In the genomic region with DNA sequence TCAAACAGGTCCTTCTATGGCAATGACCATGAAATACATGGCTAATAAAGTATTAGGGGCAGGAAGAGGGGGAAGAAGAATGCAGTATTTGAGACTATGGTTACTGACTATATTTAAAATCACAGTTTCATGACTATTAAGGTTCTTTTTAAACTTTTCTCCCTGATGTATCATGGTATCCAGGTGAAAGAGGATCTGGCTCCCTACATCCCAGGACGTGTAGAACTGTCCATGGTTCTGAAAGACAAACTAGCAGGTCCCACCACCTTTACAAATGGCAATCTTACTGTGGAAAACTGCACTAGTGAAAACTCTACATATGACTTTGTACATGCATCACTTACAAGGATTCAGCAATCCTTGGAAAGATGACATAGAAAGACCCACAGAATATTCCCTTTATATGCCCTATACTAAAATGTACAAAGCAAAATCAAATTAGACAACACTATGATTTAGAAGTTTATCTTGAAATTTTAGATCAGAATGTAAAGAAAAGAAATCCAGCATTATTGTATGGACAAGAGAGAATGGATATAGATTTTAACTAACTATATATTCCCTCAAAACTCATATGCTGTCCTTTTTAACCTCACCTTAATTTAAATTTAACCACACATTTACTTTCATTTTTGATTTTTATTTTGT, we compare ENCODE assay signal across 1 cellular context.
A peak's percentile ranks its signal among the peaks of the same experiment; 100 is the strongest.
TF ChIP-seq lines count a peak whose summit lies in the region.

No MANE protein-coding gene starts in this region.

TF ChIP-seq in HepG2, 621 proteins besides CTCF, POLR2A, EP300 and RAD21 (continued from another document and continues in another):
- TF ChIP-seq GPN1 (CRISPR knock-in tag; IDR thresholded peaks at IDR 0.05; ENCODE audit: borderline replicate concordance): no peak
- no peak for TF ChIP-seq ZNF256 (CRISPR knock-in tag; conservative IDR thresholded peaks at IDR 0.05)
- TF ChIP-seq, protein P1, sequence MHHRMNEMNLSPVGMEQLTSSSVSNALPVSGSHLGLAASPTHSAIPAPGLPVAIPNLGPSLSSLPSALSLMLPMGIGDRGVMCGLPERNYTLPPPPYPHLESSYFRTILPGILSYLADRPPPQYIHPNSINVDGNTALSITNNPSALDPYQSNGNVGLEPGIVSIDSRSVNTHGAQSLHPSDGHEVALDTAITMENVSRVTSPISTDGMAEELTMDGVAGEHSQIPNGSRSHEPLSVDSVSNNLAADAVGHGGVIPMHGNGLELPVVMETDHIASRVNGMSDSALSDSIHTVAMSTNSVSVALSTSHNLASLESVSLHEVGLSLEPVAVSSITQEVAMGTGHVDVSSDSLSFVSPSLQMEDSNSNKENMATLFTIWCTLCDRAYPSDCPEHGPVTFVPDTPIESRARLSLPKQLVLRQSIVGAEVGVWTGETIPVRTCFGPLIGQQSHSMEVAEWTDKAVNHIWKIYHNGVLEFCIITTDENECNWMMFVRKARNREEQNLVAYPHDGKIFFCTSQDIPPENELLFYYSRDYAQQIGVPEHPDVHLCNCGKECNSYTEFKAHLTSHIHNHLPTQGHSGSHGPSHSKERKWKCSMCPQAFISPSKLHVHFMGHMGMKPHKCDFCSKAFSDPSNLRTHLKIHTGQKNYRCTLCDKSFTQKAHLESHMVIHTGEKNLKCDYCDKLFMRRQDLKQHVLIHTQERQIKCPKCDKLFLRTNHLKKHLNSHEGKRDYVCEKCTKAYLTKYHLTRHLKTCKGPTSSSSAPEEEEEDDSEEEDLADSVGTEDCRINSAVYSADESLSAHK (CRISPR knock-in tag; IDR thresholded peaks at IDR 0.05; ENCODE audit: borderline replicate concordance): no peak
- no peak for TF ChIP-seq ZNF550 (CRISPR knock-in tag; IDR thresholded peaks at IDR 0.05; ENCODE audit: borderline replicate concordance)
- no peak for TF ChIP-seq NR2F1 (CRISPR knock-in tag; IDR thresholded peaks at IDR 0.05)
- TF ChIP-seq REL (CRISPR knock-in tag; conservative IDR thresholded peaks at IDR 0.05): no peak
- TF ChIP-seq MAFG (CRISPR knock-in tag; IDR thresholded peaks at IDR 0.05): no peak
- no peak for TF ChIP-seq ZNF782 (CRISPR knock-in tag; IDR thresholded peaks at IDR 0.05; ENCODE audit: borderline replicate concordance)
- TF ChIP-seq, protein P2, sequence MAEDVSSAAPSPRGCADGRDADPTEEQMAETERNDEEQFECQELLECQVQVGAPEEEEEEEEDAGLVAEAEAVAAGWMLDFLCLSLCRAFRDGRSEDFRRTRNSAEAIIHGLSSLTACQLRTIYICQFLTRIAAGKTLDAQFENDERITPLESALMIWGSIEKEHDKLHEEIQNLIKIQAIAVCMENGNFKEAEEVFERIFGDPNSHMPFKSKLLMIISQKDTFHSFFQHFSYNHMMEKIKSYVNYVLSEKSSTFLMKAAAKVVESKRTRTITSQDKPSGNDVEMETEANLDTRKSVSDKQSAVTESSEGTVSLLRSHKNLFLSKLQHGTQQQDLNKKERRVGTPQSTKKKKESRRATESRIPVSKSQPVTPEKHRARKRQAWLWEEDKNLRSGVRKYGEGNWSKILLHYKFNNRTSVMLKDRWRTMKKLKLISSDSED (CRISPR knock-in tag; IDR thresholded peaks at IDR 0.05): no peak
- TF ChIP-seq, protein P3, sequence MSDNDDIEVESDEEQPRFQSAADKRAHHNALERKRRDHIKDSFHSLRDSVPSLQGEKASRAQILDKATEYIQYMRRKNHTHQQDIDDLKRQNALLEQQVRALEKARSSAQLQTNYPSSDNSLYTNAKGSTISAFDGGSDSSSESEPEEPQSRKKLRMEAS (IDR thresholded peaks at IDR 0.05): no peak
- TF ChIP-seq ETV6 (CRISPR knock-in tag; conservative IDR thresholded peaks at IDR 0.05): no peak
- TF ChIP-seq ZFP82 (CRISPR knock-in tag; IDR thresholded peaks at IDR 0.05; ENCODE audit: borderline replicate concordance): no peak
- no peak for TF ChIP-seq MYC (CRISPR knock-in tag; IDR thresholded peaks at IDR 0.05; ENCODE audit: borderline replicate concordance)
- TF ChIP-seq ZNF317 (CRISPR knock-in tag; IDR thresholded peaks at IDR 0.05): peak; percentile 70
- peak; percentile 95; the same call in 1 of the 2 replicates for TF ChIP-seq KLF11 (CRISPR knock-in tag; IDR thresholded peaks at IDR 0.05)
- TF ChIP-seq AGO1 (IDR thresholded peaks at IDR 0.05; ENCODE audit: low read depth, low read length, poor library complexity, severe bottlenecking): no peak
- TF ChIP-seq, protein P4, sequence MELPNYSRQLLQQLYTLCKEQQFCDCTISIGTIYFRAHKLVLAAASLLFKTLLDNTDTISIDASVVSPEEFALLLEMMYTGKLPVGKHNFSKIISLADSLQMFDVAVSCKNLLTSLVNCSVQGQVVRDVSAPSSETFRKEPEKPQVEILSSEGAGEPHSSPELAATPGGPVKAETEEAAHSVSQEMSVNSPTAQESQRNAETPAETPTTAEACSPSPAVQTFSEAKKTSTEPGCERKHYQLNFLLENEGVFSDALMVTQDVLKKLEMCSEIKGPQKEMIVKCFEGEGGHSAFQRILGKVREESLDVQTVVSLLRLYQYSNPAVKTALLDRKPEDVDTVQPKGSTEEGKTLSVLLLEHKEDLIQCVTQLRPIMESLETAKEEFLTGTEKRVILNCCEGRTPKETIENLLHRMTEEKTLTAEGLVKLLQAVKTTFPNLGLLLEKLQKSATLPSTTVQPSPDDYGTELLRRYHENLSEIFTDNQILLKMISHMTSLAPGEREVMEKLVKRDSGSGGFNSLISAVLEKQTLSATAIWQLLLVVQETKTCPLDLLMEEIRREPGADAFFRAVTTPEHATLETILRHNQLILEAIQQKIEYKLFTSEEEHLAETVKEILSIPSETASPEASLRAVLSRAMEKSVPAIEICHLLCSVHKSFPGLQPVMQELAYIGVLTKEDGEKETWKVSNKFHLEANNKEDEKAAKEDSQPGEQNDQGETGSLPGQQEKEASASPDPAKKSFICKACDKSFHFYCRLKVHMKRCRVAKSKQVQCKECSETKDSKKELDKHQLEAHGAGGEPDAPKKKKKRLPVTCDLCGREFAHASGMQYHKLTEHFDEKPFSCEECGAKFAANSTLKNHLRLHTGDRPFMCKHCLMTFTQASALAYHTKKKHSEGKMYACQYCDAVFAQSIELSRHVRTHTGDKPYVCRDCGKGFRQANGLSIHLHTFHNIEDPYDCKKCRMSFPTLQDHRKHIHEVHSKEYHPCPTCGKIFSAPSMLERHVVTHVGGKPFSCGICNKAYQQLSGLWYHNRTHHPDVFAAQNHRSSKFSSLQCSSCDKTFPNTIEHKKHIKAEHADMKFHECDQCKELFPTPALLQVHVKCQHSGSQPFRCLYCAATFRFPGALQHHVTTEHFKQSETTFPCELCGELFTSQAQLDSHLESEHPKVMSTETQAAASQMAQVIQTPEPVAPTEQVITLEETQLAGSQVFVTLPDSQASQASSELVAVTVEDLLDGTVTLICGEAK (IDR thresholded peaks at IDR 0.05): no peak
- TF ChIP-seq, protein P4 (CRISPR knock-in tag; IDR thresholded peaks at IDR 0.05): no peak
- TF ChIP-seq MAFF (IDR thresholded peaks at IDR 0.05; ENCODE audit: low read depth, low read length): no peak
- TF ChIP-seq EZH2 (conservative IDR thresholded peaks at IDR 0.05; ENCODE audit: low read depth, low read length): no peak
- TF ChIP-seq SMARCE1 (IDR thresholded peaks at IDR 0.05; ENCODE audit: borderline replicate concordance): no peak
- no peak for TF ChIP-seq ZNF670 (CRISPR knock-in tag; IDR thresholded peaks at IDR 0.05; ENCODE audit: borderline replicate concordance)
- TF ChIP-seq, protein P5, sequence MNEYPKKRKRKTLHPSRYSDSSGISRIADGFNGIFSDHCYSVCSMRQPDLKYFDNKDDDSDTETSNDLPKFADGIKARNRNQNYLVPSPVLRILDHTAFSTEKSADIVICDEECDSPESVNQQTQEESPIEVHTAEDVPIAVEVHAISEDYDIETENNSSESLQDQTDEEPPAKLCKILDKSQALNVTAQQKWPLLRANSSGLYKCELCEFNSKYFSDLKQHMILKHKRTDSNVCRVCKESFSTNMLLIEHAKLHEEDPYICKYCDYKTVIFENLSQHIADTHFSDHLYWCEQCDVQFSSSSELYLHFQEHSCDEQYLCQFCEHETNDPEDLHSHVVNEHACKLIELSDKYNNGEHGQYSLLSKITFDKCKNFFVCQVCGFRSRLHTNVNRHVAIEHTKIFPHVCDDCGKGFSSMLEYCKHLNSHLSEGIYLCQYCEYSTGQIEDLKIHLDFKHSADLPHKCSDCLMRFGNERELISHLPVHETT (CRISPR knock-in tag; conservative IDR thresholded peaks at IDR 0.05): no peak
- TF ChIP-seq TP53 (CRISPR knock-in tag; conservative IDR thresholded peaks at IDR 0.05): no peak
- TF ChIP-seq U2AF1 (optimal IDR thresholded peaks at IDR 0.05; ENCODE audit: low read depth, low read length): no peak
- TF ChIP-seq ZNF292 (CRISPR knock-in tag; IDR thresholded peaks at IDR 0.05; ENCODE audit: borderline replicate concordance, low read depth): no peak
- 0 out of 2 replicates have a peak, but pooled peaks have one; percentile 46 for TF ChIP-seq SAP130 (CRISPR knock-in tag; IDR thresholded peaks at IDR 0.05; ENCODE audit: low read depth)
- no peak for TF ChIP-seq NRL (CRISPR knock-in tag; IDR thresholded peaks at IDR 0.05; ENCODE audit: borderline replicate concordance)
- no peak for TF ChIP-seq HOXA7 (CRISPR knock-in tag; IDR thresholded peaks at IDR 0.05)
- no peak for TF ChIP-seq HNRNPUL1 (IDR thresholded peaks at IDR 0.05; ENCODE audit: low read depth, low read length)
- TF ChIP-seq, protein P6, sequence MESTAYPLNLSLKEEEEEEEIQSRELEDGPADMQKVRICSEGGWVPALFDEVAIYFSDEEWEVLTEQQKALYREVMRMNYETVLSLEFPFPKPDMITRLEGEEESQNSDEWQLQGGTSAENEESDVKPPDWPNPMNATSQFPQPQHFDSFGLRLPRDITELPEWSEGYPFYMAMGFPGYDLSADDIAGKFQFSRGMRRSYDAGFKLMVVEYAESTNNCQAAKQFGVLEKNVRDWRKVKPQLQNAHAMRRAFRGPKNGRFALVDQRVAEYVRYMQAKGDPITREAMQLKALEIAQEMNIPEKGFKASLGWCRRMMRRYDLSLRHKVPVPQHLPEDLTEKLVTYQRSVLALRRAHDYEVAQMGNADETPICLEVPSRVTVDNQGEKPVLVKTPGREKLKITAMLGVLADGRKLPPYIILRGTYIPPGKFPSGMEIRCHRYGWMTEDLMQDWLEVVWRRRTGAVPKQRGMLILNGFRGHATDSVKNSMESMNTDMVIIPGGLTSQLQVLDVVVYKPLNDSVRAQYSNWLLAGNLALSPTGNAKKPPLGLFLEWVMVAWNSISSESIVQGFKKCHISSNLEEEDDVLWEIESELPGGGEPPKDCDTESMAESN (CRISPR knock-in tag; conservative IDR thresholded peaks at IDR 0.05): no peak
- TF ChIP-seq ZSCAN21 (CRISPR knock-in tag; IDR thresholded peaks at IDR 0.05; ENCODE audit: borderline replicate concordance): no peak
- no peak for TF ChIP-seq FOSL2 (CRISPR knock-in tag; IDR thresholded peaks at IDR 0.05)
- no peak for TF ChIP-seq RCOR2 (CRISPR knock-in tag; IDR thresholded peaks at IDR 0.05)
- no peak for TF ChIP-seq ZFY (CRISPR knock-in tag; IDR thresholded peaks at IDR 0.05)
- no peak for TF ChIP-seq CBFB (CRISPR knock-in tag; IDR thresholded peaks at IDR 0.05)
- TF ChIP-seq ZFYVE20 (CRISPR knock-in tag; IDR thresholded peaks at IDR 0.05; ENCODE audit: borderline replicate concordance, low read depth): no peak
- no peak for TF ChIP-seq NCOA5 (CRISPR knock-in tag; IDR thresholded peaks at IDR 0.05)
- TF ChIP-seq SP2 (CRISPR knock-in tag; IDR thresholded peaks at IDR 0.05): no peak
- no peak for TF ChIP-seq ZFP41 (CRISPR knock-in tag; IDR thresholded peaks at IDR 0.05; ENCODE audit: borderline replicate concordance)
- no peak for TF ChIP-seq ZNF10 (CRISPR knock-in tag; IDR thresholded peaks at IDR 0.05; ENCODE audit: borderline replicate concordance, low read depth)
- TF ChIP-seq, protein P7, sequence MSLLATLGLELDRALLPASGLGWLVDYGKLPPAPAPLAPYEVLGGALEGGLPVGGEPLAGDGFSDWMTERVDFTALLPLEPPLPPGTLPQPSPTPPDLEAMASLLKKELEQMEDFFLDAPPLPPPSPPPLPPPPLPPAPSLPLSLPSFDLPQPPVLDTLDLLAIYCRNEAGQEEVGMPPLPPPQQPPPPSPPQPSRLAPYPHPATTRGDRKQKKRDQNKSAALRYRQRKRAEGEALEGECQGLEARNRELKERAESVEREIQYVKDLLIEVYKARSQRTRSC (CRISPR knock-in tag; IDR thresholded peaks at IDR 0.05; ENCODE audit: low read depth): no peak
- no peak for TF ChIP-seq TBX3 (IDR thresholded peaks at IDR 0.05; ENCODE audit: borderline replicate concordance)
- TF ChIP-seq ZNF232 (CRISPR knock-in tag; IDR thresholded peaks at IDR 0.05; ENCODE audit: borderline replicate concordance): 0 out of 2 replicates have a peak, but pooled peaks have one; percentile 38
- no peak for TF ChIP-seq ZBTB3 (CRISPR knock-in tag; IDR thresholded peaks at IDR 0.05; ENCODE audit: borderline replicate concordance, low read depth)
- no peak for TF ChIP-seq CBX5 (CRISPR knock-in tag; IDR thresholded peaks at IDR 0.05; ENCODE audit: borderline replicate concordance)
- TF ChIP-seq TBX2 (CRISPR knock-in tag; IDR thresholded peaks at IDR 0.05; ENCODE audit: borderline replicate concordance): no peak
- TF ChIP-seq ZNF777 (CRISPR knock-in tag; IDR thresholded peaks at IDR 0.05): no peak
- no peak for TF ChIP-seq NCOA1 (CRISPR knock-in tag; IDR thresholded peaks at IDR 0.05)
